1 cellular context compared by ENCODE assay signal in genomic region chrX:154123241-154124219, GRCh38.
TF ChIP-seq lines count a peak whose summit lies in the region.

No MANE protein-coding gene starts in this region.

TF ChIP-seq in K562, 482 proteins besides CTCF, POLR2A, EP300 and RAD21 (continued from another document and continues in another):
- TF ChIP-seq ARID4B (CRISPR knock-in tag; IDR thresholded peaks at IDR 0.05) = no peak
- TF ChIP-seq ZNF778 (CRISPR knock-in tag; IDR thresholded peaks at IDR 0.05) = no peak
- TF ChIP-seq TARDBP (IDR thresholded peaks at IDR 0.05) = peak; percentile 77; the same call in 1 of the 2 replicates
- TF ChIP-seq YBX1 (IDR thresholded peaks at IDR 0.05) = no peak
- peak; percentile 86 for TF ChIP-seq MTA2 (IDR thresholded peaks at IDR 0.05; ENCODE audit: low read depth)
- TF ChIP-seq SRSF9 (IDR thresholded peaks at IDR 0.05; ENCODE audit: borderline replicate concordance, low read depth, low read length) = no peak
- peak; percentile 59 for TF ChIP-seq BRD9 (IDR thresholded peaks at IDR 0.05; ENCODE audit: low read depth, partially characterized antibody)
- TF ChIP-seq MAX (CRISPR knock-in tag; IDR thresholded peaks at IDR 0.05) = no peak
- no peak for TF ChIP-seq PHF20 (IDR thresholded peaks at IDR 0.05; ENCODE audit: partially characterized antibody)
- TF ChIP-seq ZNF77 (CRISPR knock-in tag; IDR thresholded peaks at IDR 0.05) = no peak
- peak; percentile 97 for TF ChIP-seq GATAD2B (IDR thresholded peaks at IDR 0.05; ENCODE audit: borderline replicate concordance)
- no peak for TF ChIP-seq KDM5B (IDR thresholded peaks at IDR 0.05; ENCODE audit: insufficient replicate concordance, low read depth, low read length)
- no peak for TF ChIP-seq NCOA6 (IDR thresholded peaks at IDR 0.05)
- no peak for TF ChIP-seq CSDE1 (IDR thresholded peaks at IDR 0.05)
- no peak for TF ChIP-seq RBM17 (IDR thresholded peaks at IDR 0.05; ENCODE audit: borderline replicate concordance, low read depth, low read length)
- TF ChIP-seq ARNT (IDR thresholded peaks at IDR 0.05) = peak; percentile 42 to 75; a peak in 3 of 4 replicates
- no peak for TF ChIP-seq CBX2 (IDR thresholded peaks at IDR 0.05; ENCODE audit: insufficient read depth, low read length, poor library complexity, severe bottlenecking)
- TF ChIP-seq MCM2 (IDR thresholded peaks at IDR 0.05; ENCODE audit: low read depth) = no peak
- TF ChIP-seq MAFF (IDR thresholded peaks at IDR 0.05; ENCODE audit: low read length) = 0 out of 2 replicates have a peak, but pooled peaks have one; percentile 24
- TF ChIP-seq SNIP1 (IDR thresholded peaks at IDR 0.05; ENCODE audit: low read depth) = no peak
- peak; percentile 75; the same call in 1 of the 2 replicates for TF ChIP-seq MTA3 (IDR thresholded peaks at IDR 0.05; ENCODE audit: borderline replicate concordance)
- no peak for TF ChIP-seq ZNF124 (CRISPR knock-in tag; IDR thresholded peaks at IDR 0.05)
- TF ChIP-seq SNRNP70 (optimal IDR thresholded peaks at IDR 0.05; ENCODE audit: low read depth, low read length) = no peak
- no peak for TF ChIP-seq KAT7 (CRISPR knock-in tag; IDR thresholded peaks at IDR 0.05; ENCODE audit: borderline replicate concordance)
- TF ChIP-seq HDAC1 (IDR thresholded peaks at IDR 0.05) = peak in 1 of 2 experiments; percentile 87; a peak in 2 of 4 replicates
- TF ChIP-seq, protein P1, sequence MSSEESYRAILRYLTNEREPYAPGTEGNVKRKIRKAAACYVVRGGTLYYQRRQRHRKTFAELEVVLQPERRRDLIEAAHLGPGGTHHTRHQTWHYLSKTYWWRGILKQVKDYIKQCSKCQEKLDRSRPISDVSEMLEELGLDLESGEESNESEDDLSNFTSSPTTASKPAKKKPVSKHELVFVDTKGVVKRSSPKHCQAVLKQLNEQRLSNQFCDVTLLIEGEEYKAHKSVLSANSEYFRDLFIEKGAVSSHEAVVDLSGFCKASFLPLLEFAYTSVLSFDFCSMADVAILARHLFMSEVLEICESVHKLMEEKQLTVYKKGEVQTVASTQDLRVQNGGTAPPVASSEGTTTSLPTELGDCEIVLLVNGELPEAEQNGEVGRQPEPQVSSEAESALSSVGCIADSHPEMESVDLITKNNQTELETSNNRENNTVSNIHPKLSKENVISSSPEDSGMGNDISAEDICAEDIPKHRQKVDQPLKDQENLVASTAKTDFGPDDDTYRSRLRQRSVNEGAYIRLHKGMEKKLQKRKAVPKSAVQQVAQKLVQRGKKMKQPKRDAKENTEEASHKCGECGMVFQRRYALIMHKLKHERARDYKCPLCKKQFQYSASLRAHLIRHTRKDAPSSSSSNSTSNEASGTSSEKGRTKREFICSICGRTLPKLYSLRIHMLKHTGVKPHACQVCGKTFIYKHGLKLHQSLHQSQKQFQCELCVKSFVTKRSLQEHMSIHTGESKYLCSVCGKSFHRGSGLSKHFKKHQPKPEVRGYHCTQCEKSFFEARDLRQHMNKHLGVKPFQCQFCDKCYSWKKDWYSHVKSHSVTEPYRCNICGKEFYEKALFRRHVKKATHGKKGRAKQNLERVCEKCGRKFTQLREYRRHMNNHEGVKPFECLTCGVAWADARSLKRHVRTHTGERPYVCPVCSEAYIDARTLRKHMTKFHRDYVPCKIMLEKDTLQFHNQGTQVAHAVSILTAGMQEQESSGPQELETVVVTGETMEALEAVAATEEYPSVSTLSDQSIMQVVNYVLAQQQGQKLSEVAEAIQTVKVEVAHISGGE (CRISPR knock-in tag; IDR thresholded peaks at IDR 0.05) = peak in 1 of 3 experiments; percentile 69; a peak in 2 of 6 replicates
- no peak for TF ChIP-seq BRD4 (IDR thresholded peaks at IDR 0.05)
- TF ChIP-seq BCL6 (CRISPR knock-in tag; IDR thresholded peaks at IDR 0.05) = no peak
- TF ChIP-seq, protein P2, sequence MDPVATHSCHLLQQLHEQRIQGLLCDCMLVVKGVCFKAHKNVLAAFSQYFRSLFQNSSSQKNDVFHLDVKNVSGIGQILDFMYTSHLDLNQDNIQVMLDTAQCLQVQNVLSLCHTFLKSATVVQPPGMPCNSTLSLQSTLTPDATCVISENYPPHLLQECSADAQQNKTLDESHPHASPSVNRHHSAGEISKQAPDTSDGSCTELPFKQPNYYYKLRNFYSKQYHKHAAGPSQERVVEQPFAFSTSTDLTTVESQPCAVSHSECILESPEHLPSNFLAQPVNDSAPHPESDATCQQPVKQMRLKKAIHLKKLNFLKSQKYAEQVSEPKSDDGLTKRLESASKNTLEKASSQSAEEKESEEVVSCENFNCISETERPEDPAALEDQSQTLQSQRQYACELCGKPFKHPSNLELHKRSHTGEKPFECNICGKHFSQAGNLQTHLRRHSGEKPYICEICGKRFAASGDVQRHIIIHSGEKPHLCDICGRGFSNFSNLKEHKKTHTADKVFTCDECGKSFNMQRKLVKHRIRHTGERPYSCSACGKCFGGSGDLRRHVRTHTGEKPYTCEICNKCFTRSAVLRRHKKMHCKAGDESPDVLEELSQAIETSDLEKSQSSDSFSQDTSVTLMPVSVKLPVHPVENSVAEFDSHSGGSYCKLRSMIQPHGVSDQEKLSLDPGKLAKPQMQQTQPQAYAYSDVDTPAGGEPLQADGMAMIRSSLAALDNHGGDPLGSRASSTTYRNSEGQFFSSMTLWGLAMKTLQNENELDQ (CRISPR knock-in tag; IDR thresholded peaks at IDR 0.05; ENCODE audit: borderline replicate concordance) = no peak
- TF ChIP-seq ZNF347 (CRISPR knock-in tag; IDR thresholded peaks at IDR 0.05; ENCODE audit: low read depth) = no peak
- TF ChIP-seq CREB3 (tag; conservative IDR thresholded peaks at IDR 0.05; ENCODE audit: low read depth) = no peak
- no peak for TF ChIP-seq GTF2E2 (tag; IDR thresholded peaks at IDR 0.05)
- peak; percentile 77 to 90; a peak in 3 of 4 replicates for TF ChIP-seq TBL1XR1 (IDR thresholded peaks at IDR 0.05; ENCODE audit: low read length in 2 of 2)
- TF ChIP-seq PREB (CRISPR knock-in tag; IDR thresholded peaks at IDR 0.05) = no peak
- no peak for TF ChIP-seq TEAD2 (tag; IDR thresholded peaks at IDR 0.05)
- no peak for TF ChIP-seq STAT5B (CRISPR knock-in tag; IDR thresholded peaks at IDR 0.05)
- TF ChIP-seq HNRNPL (IDR thresholded peaks at IDR 0.05; ENCODE audit: low read depth, low read length) = no peak
- peak; percentile 71 for TF ChIP-seq ETV5 (CRISPR knock-in tag; IDR thresholded peaks at IDR 0.05; ENCODE audit: low read depth)
- peak; percentile 97 for TF ChIP-seq ARID1B (IDR thresholded peaks at IDR 0.05)
- peak; percentile 32 for TF ChIP-seq DACH1 (IDR thresholded peaks at IDR 0.05; ENCODE audit: partially characterized antibody)
- no peak for TF ChIP-seq CGGBP1 (CRISPR knock-in tag; IDR thresholded peaks at IDR 0.05)
- peak; percentile 54 for TF ChIP-seq EP400 (IDR thresholded peaks at IDR 0.05)
- no peak for TF ChIP-seq SRF (CRISPR knock-in tag; IDR thresholded peaks at IDR 0.05)
- peak; percentile 95 for TF ChIP-seq CBFA2T3 (IDR thresholded peaks at IDR 0.05)
- no peak for TF ChIP-seq ZNF449 (CRISPR knock-in tag; IDR thresholded peaks at IDR 0.05)
